7 cellular contexts compared by ENCODE assay signal in genomic region chr22:16559996-16560395, GRCh38. TPM values are rescaled to one million over a fixed set of nuclear protein-coding genes. Genes with fewer than 3 reads are reported as not detected.
"Had no signal": no experiment of that assay in that cellular context is flagged by ENCODE, and none has a peak within 500 bp of the region (broad histone marks: within the 10 kb centered on the region; RNA-seq: fewer than 3 reads in every experiment).

No MANE protein-coding gene starts in this region.

RNA-seq across cellular contexts. Expression of gene CCT8L2, which starts 32.6 kb away (rescaled TPM):
- total RNA-seq: GM23248, GM23338, H1, H4, H7, H9, HFFc6 had no signal
- polyA plus RNA-seq: GM23248, GM23338, H1 had no signal
